ENCODE assay signal across 8 cellular contexts in the genomic region with DNA sequence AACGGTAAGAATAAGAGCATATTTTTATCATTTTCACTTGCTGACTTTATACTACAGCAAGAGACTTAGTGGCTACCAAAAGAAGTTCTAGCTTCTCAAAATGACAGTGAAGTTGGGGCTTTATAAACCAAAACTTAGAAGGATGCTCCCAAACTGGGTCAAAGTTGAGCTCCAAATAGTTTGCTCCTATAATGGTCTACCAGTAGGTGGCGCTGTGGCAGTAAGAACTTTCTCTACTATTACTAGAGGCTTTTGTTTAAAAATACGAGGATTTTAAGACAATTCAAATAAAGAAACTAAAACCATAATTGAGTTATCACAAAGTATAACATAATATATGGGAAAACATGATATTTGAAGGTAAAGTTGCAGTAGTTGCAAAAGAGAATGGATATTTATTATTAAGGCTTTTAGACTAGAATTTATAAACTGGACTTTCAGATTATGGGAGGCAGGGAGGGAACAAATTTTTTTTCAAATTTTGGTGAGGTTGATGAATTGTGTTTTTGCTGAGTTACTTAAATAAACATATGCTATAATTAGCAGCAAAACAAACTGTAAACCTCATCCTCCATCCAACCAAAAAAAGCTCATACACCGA.
DNase-seq lines count a peak whose midpoint lies in the region; ATAC-seq and TF ChIP-seq lines count a peak whose summit lies in the region.

No MANE protein-coding gene starts in this region.

- ATAC-seq in HG02870 (IDR thresholded peaks at IDR 0.05; ENCODE audit: unreplicated experiment): no peak
- no peak for ATAC-seq in HG02571 (IDR thresholded peaks at IDR 0.05; ENCODE audit: unreplicated experiment)

- H3K4me1 ChIP-seq in right atrium auricular region: peaks cover 0 to 28% of the 10 kb centered on the region in 2 donors

- H3K4me3 ChIP-seq in LNCaP clone FGC (ENCODE audit: low read depth, low read length) (no peak overlapping the region), right atrium auricular region (no peak overlapping the region)

- TF ChIP-seq CTCF in LNCaP clone FGC (IDR thresholded peaks at IDR 0.05; ENCODE audit: control insufficient read depth, extremely low read depth, insufficient read depth) (peak; percentile 74), right atrium auricular region (IDR thresholded peaks at IDR 0.05) (peak; percentile 77 to 90)

- no peaks in the 10 kb centered on the region for H3K36me3 ChIP-seq in right atrium auricular region

- H3K27ac ChIP-seq in right atrium auricular region: peak overlapping the region in 1 of 2 donors; percentile 42

- H3K9me3 ChIP-seq in right atrium auricular region: no peaks in the 10 kb centered on the region

- DNase-seq in DMS53 treated with DMSO at 0.1 percent for 48 hours (lab: John Stamatoyannopoulos, UW; ENCODE audit: unreplicated experiment) (peak; percentile 3), LNCaP clone FGC (ENCODE audit: low read depth) (peak; percentile 6), T-helper 1 cell (peak; percentile 36 to 75 (median 50)), amygdala (lab: John Stamatoyannopoulos, UW) (peak in 31 of 56 donors; percentile 10 to 86 (median 34)), right atrium auricular region (ENCODE audit: low spot score) (peak; percentile 74), smooth muscle cell of the brain vasculature (ENCODE audit: low read depth, low spot score) (peak; percentile 52)

- no peaks in the 10 kb centered on the region for H3K27me3 ChIP-seq in right atrium auricular region

Comparison
In these comparisons a context has a peak if more than half of its experiments do, and no peak if none do; other contexts are left out.
1. DNase-seq: peak in every context shown above with its lines; median percentile 74 in right atrium auricular region; 52 in smooth muscle cell of the brain vasculature; 50 in T-helper 1 cell; 34 in amygdala; 6 in LNCaP clone FGC; 3 in DMS53 treated with DMSO at 0.1 percent for 48 hours.